In the genomic region with DNA sequence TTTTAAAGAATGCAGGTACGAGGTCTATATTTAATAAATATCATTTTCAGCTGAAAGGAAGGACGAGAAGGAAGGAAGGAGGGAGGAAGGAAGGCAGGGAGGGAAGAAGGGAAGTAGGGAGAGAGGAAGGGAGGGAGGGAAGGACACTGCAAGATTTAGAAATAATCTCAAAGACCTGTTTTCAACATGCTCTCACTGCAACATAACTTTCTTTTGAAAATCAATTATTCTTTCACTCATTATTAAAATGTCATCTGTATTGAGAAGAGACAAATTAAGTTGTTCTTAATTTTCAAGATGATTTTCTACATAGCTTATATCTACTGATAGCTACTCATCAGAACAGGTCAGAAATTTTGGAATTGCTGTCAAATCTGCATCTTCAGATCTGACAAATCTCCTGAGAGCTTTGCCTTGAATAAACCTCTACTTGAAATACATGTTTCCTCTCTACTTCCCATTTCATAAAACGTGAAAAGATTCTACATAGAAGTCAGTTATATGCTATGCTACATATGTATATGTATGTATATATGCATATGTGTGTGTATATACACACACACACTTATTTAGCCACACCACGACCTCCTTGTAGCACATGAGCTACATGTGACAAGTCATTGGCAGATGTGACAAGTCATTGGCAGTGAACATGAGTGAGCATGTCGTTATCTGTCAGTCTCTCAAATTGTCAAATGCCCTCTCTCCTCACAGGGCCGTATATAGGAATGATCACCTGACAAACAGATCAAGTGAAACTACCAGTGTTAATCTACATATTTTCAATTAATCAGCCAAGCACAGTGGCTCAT, we compare ENCODE assay signal across 1 cellular context.
A peak's percentile ranks its signal among the peaks of the same experiment; 100 is the strongest.
TF ChIP-seq lines count a peak whose summit lies in the region.

No MANE protein-coding gene starts in this region.

TF ChIP-seq in K562, 482 proteins besides CTCF, POLR2A, EP300 and RAD21 (continued from another document and continues in another):
- TF ChIP-seq RERE (CRISPR knock-in tag; IDR thresholded peaks at IDR 0.05; ENCODE audit: borderline replicate concordance) (no peak), ZNF175 (CRISPR knock-in tag; IDR thresholded peaks at IDR 0.05; ENCODE audit: low read depth) (no peak), MTA1 (IDR thresholded peaks at IDR 0.05; ENCODE audit: borderline replicate concordance) (no peak), SRF (CRISPR knock-in tag; IDR thresholded peaks at IDR 0.05) (no peak), TAL1 (IDR thresholded peaks at IDR 0.05) (no peak), DMBX1 (CRISPR knock-in tag; IDR thresholded peaks at IDR 0.05; ENCODE audit: borderline replicate concordance) (no peak), MGA (IDR thresholded peaks at IDR 0.05) (peak; percentile 87), STAT6 (CRISPR knock-in tag; IDR thresholded peaks at IDR 0.05) (no peak), KDM5B (IDR thresholded peaks at IDR 0.05; ENCODE audit: insufficient replicate concordance, low read depth, low read length) (no peak), PKNOX1 (IDR thresholded peaks at IDR 0.05) (peak; percentile 88), CEBPG (CRISPR knock-in tag; IDR thresholded peaks at IDR 0.05) (no peak), CEBPG (tag; conservative IDR thresholded peaks at IDR 0.05 in 1 of 2, IDR thresholded peaks at IDR 0.05 in 1 of 2) (no peak), TCF3 (CRISPR knock-in tag; IDR thresholded peaks at IDR 0.05) (no peak), ZNF23 (CRISPR knock-in tag; IDR thresholded peaks at IDR 0.05) (no peak), XRCC5 (IDR thresholded peaks at IDR 0.05; ENCODE audit: low read depth, low read length) (no peak), ETV1 (tag; conservative IDR thresholded peaks at IDR 0.05; ENCODE audit: low read depth) (no peak), MAZ (CRISPR knock-in tag; conservative IDR thresholded peaks at IDR 0.05 in 1 of 2, IDR thresholded peaks at IDR 0.05 in 1 of 2) (no peak), NUFIP1 (IDR thresholded peaks at IDR 0.05; ENCODE audit: partially characterized antibody) (no peak), BRF2 (IDR thresholded peaks at IDR 0.05; ENCODE audit: borderline replicate concordance, insufficient read depth, insufficient read length) (no peak), MEIS2 (IDR thresholded peaks at IDR 0.05; ENCODE audit: partially characterized antibody) (peak; percentile 80), MAFG (tag; conservative IDR thresholded peaks at IDR 0.05) (peak; percentile 66), ZNF740 (CRISPR knock-in tag; IDR thresholded peaks at IDR 0.05) (no peak), ZNF740 (tag; IDR thresholded peaks at IDR 0.05) (no peak), TBP (optimal IDR thresholded peaks at IDR 0.05; ENCODE audit: low read depth, low read length) (no peak)
- TF ChIP-seq, protein P1, sequence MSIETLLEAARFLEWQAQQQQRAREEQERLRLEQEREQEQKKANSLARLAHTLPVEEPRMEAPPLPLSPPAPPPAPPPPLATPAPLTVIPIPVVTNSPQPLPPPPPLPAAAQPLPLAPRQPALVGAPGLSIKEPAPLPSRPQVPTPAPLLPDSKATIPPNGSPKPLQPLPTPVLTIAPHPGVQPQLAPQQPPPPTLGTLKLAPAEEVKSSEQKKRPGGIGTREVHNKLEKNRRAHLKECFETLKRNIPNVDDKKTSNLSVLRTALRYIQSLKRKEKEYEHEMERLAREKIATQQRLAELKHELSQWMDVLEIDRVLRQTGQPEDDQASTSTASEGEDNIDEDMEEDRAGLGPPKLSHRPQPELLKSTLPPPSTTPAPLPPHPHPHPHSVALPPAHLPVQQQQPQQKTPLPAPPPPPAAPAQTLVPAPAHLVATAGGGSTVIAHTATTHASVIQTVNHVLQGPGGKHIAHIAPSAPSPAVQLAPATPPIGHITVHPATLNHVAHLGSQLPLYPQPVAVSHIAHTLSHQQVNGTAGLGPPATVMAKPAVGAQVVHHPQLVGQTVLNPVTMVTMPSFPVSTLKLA (conservative IDR thresholded peaks at IDR 0.05), result peak in 1 of 2 experiments; percentile 40; a peak in 1 of 4 replicates
